ENCODE assay signal across 23 cellular contexts in genomic region chr12:18857656-18858055, GRCh38.
"Had no signal": no experiment of that assay in that cellular context is flagged by ENCODE, and none has a peak within 500 bp of the region (broad histone marks: within the 10 kb centered on the region; RNA-seq: fewer than 3 reads in every experiment).

No MANE protein-coding gene starts in this region.

- H3K4me3 ChIP-seq: MG63, SJSA1, SK-N-MC had no signal

- H3K36me3 ChIP-seq: MG63, SJSA1 had no signal

- FAIRE-seq: RCC 7860 had no signal

- H3K4me1 ChIP-seq: SJSA1 had no signal

- H3K27ac ChIP-seq: HL-60, SJSA1, SK-N-MC had no signal

- H3K9me3 ChIP-seq: MG63, SJSA1 had no signal

- DNase-seq: Karpas-422, KG1, MG63, NCI-H1092, NCI-H1105 treated with DMSO at 0.1 percent for 48 hours, NCI-H1417 treated with DMSO at 0.1 percent for 48 hours, NCI-H146, NCI-H1694 treated with DMSO at 0.1 percent for 48 hours, NCI-H1930, NCI-H2081, NCI-H2107, NCI-H2227 treated with DMSO at 0.1 percent for 48 hours, NCI-H524, NCI-H526 treated with DMSO at 0.1 percent for 48 hours, NCI-H748 treated with DMSO at 0.1 percent for 48 hours, OCI-M1, Right ventricle myocardium superior, RPMI8226, SIG-M5 had no signal

- H3K27me3 ChIP-seq: MG63, SJSA1 had no signal
